6 cellular contexts compared by ENCODE assay signal in the genomic region with DNA sequence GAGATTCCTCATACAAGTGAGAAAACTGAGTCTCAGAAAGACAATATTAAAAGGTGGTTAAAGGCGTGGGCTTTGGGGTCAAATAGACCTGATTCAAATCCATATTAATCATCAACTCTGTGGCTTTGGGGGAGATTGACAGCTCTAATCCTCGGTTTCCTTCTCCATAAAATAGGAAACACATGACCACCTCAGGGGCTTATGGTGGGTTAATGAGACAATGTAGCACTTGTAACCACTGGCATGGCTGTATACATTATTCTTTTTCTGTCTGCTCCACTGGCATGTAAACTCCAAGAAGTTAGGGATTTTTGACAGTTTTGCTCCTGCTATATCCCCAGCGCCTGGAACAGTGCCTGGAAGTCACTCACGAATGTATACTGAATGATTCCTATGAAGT.
"Had no signal": no experiment of that assay in that cellular context is flagged by ENCODE, and none has a peak within 500 bp of the region (broad histone marks: within the 10 kb centered on the region; RNA-seq: fewer than 3 reads in every experiment).

No MANE protein-coding gene starts in this region.

- H3K27ac ChIP-seq: HL-60 had no signal

- H3K4me3 ChIP-seq: GM23338 had no signal

- DNase-seq: H9, HCEC 1CT, KBM-7 had no signal

- ATAC-seq: GM23338, HepG2 had no signal
